In the genomic region with DNA sequence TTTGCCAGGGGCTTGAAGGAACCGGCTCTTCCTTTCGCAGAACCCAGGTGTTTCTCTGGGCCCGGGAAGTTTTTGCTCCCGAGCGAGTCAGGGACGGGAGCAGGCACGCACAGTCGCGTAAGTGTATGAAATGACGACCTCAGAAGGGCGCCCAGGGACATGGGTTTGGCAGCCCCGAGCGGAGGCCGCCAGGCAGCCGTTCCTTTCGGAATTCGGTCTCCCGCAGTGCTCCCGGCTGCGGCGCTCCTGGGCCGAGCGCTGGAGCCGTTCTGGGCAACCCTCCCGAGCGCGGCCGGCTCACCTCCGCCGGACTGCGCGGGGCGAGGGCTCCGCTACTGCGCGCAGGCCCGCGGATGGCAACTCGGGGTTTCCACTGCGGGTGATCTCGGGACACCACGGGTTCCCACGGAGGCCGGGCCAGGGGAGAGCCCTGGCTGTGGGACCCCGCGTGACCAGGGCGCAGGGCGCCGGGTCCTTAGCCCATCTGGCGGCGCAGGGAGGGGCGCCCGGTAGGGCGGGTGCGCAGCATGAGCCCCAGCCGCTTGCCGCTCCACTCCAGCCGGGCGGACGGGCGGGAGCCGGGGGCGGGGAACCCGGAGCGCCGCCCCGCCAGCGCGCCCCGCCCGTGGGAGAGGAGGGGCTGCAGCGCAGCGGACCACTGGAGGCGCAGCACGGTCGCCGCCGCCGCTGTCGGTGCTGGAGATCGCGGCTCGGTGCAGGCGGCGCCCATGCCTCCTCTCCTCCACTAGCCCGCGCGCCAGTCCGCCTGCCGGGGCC, we compare ENCODE assay signal across 8 cellular contexts. TPM values are rescaled to one million over a fixed set of nuclear protein-coding genes. Genes with fewer than 3 reads are reported as not detected.
DNase-seq lines count a peak whose midpoint lies in the region; ATAC-seq, FAIRE-seq and TF ChIP-seq lines count a peak whose summit lies in the region.

OSBPL6 (plus strand) TSS at position 690 of the 777 bp plus-strand sequence. CDS start 111,673 bp downstream, outside the sequence.

- H3K27me3 Mint-ChIP-seq in mesothelial cell of epicardium (ENCODE audit: low read depth): peaks cover 51% of the 10 kb centered on the region

- peak within 1 kb of the TSS; percentile 73 for H3K9ac ChIP-seq in BLaER1
- H3K9ac ChIP-seq in endothelial cell of umbilical vein (replicated peaks; ENCODE audit: extremely low read depth, insufficient read depth, low read length): peak within 1 kb of the TSS; percentile 50

- no peak within 1 kb of the TSS for H3K27ac Mint-ChIP-seq in mesothelial cell of epicardium

- no peaks in the 10 kb centered on the region for H3K9me3 ChIP-seq in BLaER1
- no peaks in the 10 kb centered on the region for H3K9me3 ChIP-seq in endothelial cell of umbilical vein (replicated peaks; ENCODE audit: control insufficient read depth, insufficient read depth, low read length)

- H3K27ac ChIP-seq in BLaER1: no peak within 1 kb of the TSS
- H3K27ac ChIP-seq in endothelial cell of umbilical vein (ENCODE audit: insufficient read depth, low read depth, low read length): no peak within 1 kb of the TSS

- peaks cover 10% of the 10 kb centered on the region for H3K4me1 Mint-ChIP-seq in mesothelial cell of epicardium

- dilution Hi-C loops in endothelial cell of umbilical vein (cut with MboI; ENCODE audit: extremely low pct_ligation_motif_present, low sequenced_read_pairs): no loop called here

- H2AFZ ChIP-seq in endothelial cell of umbilical vein (ENCODE audit: low read depth, low read length): peak within 1 kb of the TSS; percentile 97

- no peaks in the 10 kb centered on the region for H3K36me3 ChIP-seq in BLaER1
- no peaks in the 10 kb centered on the region for H3K36me3 ChIP-seq in endothelial cell of umbilical vein (ENCODE audit: control insufficient read depth in 2 of 2, extremely low read depth in 1 of 2, insufficient read depth in 2 of 2, low read length in 2 of 2)

- H3K4me1 ChIP-seq in BLaER1: peaks cover 8% of the 10 kb centered on the region; the same call in 1 of the 2 replicates
- H3K4me1 ChIP-seq in endothelial cell of umbilical vein (ENCODE audit: control insufficient read depth, extremely low read depth, insufficient read depth, low read length): peaks cover 8% of the 10 kb centered on the region

- H3K4me3 ChIP-seq in BLaER1 (peak within 1 kb of the TSS; percentile 89), endothelial cell of umbilical vein (replicated peaks in 1 of 3; ENCODE audit: insufficient read depth in 1 of 3, low read depth in 1 of 3, low read length in 3 of 3) (peak within 1 kb of the TSS; percentile 48 to 79 (median 73))

- peaks cover 47% of the 10 kb centered on the region for H3K27me3 ChIP-seq in BLaER1
- H3K27me3 ChIP-seq in endothelial cell of umbilical vein (ENCODE audit: control insufficient read depth in 2 of 2, insufficient read depth in 2 of 2, low read length in 2 of 2): peaks cover 11% of the 10 kb centered on the region in 2 experiments

- DNase-seq in NCI-H526 treated with DMSO at 0.1 percent for 48 hours (lab: John Stamatoyannopoulos, UW) (peak; percentile 82), endothelial cell of umbilical vein (ENCODE audit: low read depth, low spot score) (peak; percentile 88), mesothelial cell of epicardium (ENCODE audit: low spot score in 2 of 2, unreplicated experiment in 2 of 2) (peak; percentile 70 to 78)
- DNase-seq in activated CD8-positive, alpha-beta memory T cell treated with anti-CD3 and anti-CD28 coated beads for 48 hours (ENCODE audit: low read depth in 2 of 3, low spot score in 2 of 3): peak; percentile 24 to 38 (median 30)
- peak; percentile 26 for DNase-seq in stimulated activated CD8-positive, alpha-beta memory T cell treated with anti-CD3 and anti-CD28 coated beads, Interleukin-15, amount 100 ng/mL, for 24 hours (ENCODE audit: low read depth)

- peak; percentile 95 for ATAC-seq in GM19324 (IDR thresholded peaks at IDR 0.05; ENCODE audit: low FRiP score, unreplicated experiment)
- ATAC-seq in HG03432 (IDR thresholded peaks at IDR 0.05; ENCODE audit: unreplicated experiment): peak; percentile 97

- H3K9me1 ChIP-seq in endothelial cell of umbilical vein (replicated peaks; ENCODE audit: control insufficient read depth, extremely low read depth, insufficient read depth, low read length): no peaks in the 10 kb centered on the region

- peak within 1 kb of the TSS; percentile 76 for H3K4me3 Mint-ChIP-seq in mesothelial cell of epicardium

- H4K20me1 ChIP-seq in BLaER1: peaks cover 15% of the 10 kb centered on the region
- no peaks in the 10 kb centered on the region for H4K20me1 ChIP-seq in endothelial cell of umbilical vein (replicated peaks; ENCODE audit: control insufficient read depth, extremely low read depth, insufficient read depth, low read length)

- intact Hi-C loops in endothelial cell of umbilical vein (cut with micrococcal nuclease): loop anchor here (1.0 kb wide), 3 partner anchors 48 to 220 kb away; no protein-coding TSS in a partner anchor

- H3K79me2 ChIP-seq in endothelial cell of umbilical vein (ENCODE audit: control insufficient read depth, insufficient read depth, low read length): no peaks in the 10 kb centered on the region

- peak in 1 of 2 donors; percentile 22 for TF ChIP-seq CTCF in endothelial cell of umbilical vein (IDR thresholded peaks at IDR 0.05; ENCODE audit: extremely low read depth in 1 of 2, insufficient read depth in 1 of 2, low read depth in 1 of 2, low read length in 2 of 2)
- no peak for TF ChIP-seq CTCF in mesothelial cell of epicardium (IDR thresholded peaks at IDR 0.05; ENCODE audit: unreplicated experiment)

- POLR2A ChIA-PET in endothelial cell of umbilical vein (lab: Charles Lee): no interaction called here

- H3K4me2 ChIP-seq in BLaER1 (peak within 1 kb of the TSS; percentile 98), endothelial cell of umbilical vein (ENCODE audit: insufficient read depth, low read length) (peak within 1 kb of the TSS; percentile 82)

- no peaks in the 10 kb centered on the region for H3K9me3 Mint-ChIP-seq in mesothelial cell of epicardium

- CTCF ChIA-PET in endothelial cell of umbilical vein (lab: Charles Lee): interaction anchor here (1.3 to 1.6 kb wide), 2 partner anchors 86 to 221 kb away, joined by 5 to 9 read pairs; no protein-coding TSS in a partner anchor

- FAIRE-seq in endothelial cell of umbilical vein (lab: Jason Lieb, UNC): peak; percentile 59

- TF ChIP-seq POLR2A in endothelial cell of umbilical vein (IDR thresholded peaks at IDR 0.05; ENCODE audit: low read depth, low read length): peak; percentile 51

- no TSS peak for BruUV-seq in endothelial cell of umbilical vein (replicated peaks; lab: Mats Ljungman, UMichigan)

- H3K36me3 Mint-ChIP-seq in mesothelial cell of epicardium: no peaks in the 10 kb centered on the region

TF ChIP-seq in endothelial cell of umbilical vein, 7 proteins besides CTCF, POLR2A, EP300 and RAD21:
- TF ChIP-seq POLR2AphosphoS5 (IDR thresholded peaks at IDR 0.05; ENCODE audit: insufficient read depth, low read depth, low read length) (peak; percentile 67), FOS (IDR thresholded peaks at IDR 0.05; ENCODE audit: borderline replicate concordance, insufficient read depth, low read length) (no peak)

RNA-seq across cellular contexts. Expression of gene OSBPL6, which starts in this region (rescaled TPM):
- total RNA-seq in endothelial cell of umbilical vein: 2.3 TPM in 2 replicates
- 1.5 and 1.6 TPM in 2 replicates for polyA plus RNA-seq in endothelial cell of umbilical vein
- polyA plus RNA-seq in endothelial cell of umbilical vein (2011; cell fraction: cytosol; rRNA removed): 2.3 and 2.4 TPM in 2 replicates
- 4.2 and 5.1 TPM in 2 replicates for polyA plus RNA-seq in endothelial cell of umbilical vein (2011; cell fraction: nucleus; rRNA removed)
- polyA plus RNA-seq in endothelial cell of umbilical vein (2012): 6.1 and 6.7 TPM in 2 replicates
- polyA minus RNA-seq in endothelial cell of umbilical vein: 2.8 and 3.1 TPM in 2 replicates
- polyA minus RNA-seq in endothelial cell of umbilical vein (2011; cell fraction: cytosol; rRNA and poly(A)+ RNA removed): 2.0 TPM
- polyA minus RNA-seq in endothelial cell of umbilical vein (2011; cell fraction: nucleus; rRNA and poly(A)+ RNA removed): 7.1 and 10.0 TPM in 2 replicates
- total RNA-seq in mesothelial cell of epicardium: 2.1 to 3.1 TPM (median 2.8 TPM) in 3 replicates

Comparison
In these comparisons a context has a peak if more than half of its experiments do, and no peak if none do; other contexts are left out.
1. DNase-seq: peak in every context shown above with its lines; median percentile 88 in endothelial cell of umbilical vein; 82 in NCI-H526 treated with DMSO at 0.1 percent for 48 hours; 74 in mesothelial cell of epicardium; 30 in activated CD8-positive, alpha-beta memory T cell treated with anti-CD3 and anti-CD28 coated beads for 48 hours; 26 in stimulated activated CD8-positive, alpha-beta memory T cell treated with anti-CD3 and anti-CD28 coated beads, Interleukin-15, amount 100 ng/mL, for 24 hours.